33 cellular contexts compared by ENCODE assay signal in genomic region chr5:78653969-78654368, GRCh38. TPM values are rescaled to one million over a fixed set of nuclear protein-coding genes. Genes with fewer than 3 reads are reported as not detected.
DNase-seq lines count a peak whose midpoint lies in the region; ATAC-seq, FAIRE-seq and TF ChIP-seq lines count a peak whose summit lies in the region.
"Had no signal": no experiment of that assay in that cellular context is flagged by ENCODE, and none has a peak within 500 bp of the region (broad histone marks: within the 10 kb centered on the region; RNA-seq: fewer than 3 reads in every experiment).

No MANE protein-coding gene starts in this region.

- no peak overlapping the region for H3K27ac Mint-ChIP-seq in activated CD4-positive, alpha-beta memory T cell treated with anti-CD3 and anti-CD28 coated beads, Interleukin-2, amount 10 ng/mL, durations not matched to agents 7 days and 5 days
- H3K27ac Mint-ChIP-seq: activated CD8-positive, alpha-beta T cell treated with anti-CD3 and anti-CD28 coated beads for 36 hours; activated naive CD4-positive, alpha-beta T cell treated with anti-CD3 and anti-CD28 coated beads, Interleukin-2, amount 50 U/mL, for 24 hours; activated T-helper 2 cell treated with anti-CD3 and anti-CD28 coated beads, Interferon-gamma antibody, Interleukin-2, Interleukin-4, amounts not matched to agents 10 μg/mL and 5 μg/mL and 100 μg/mL, durations not matched to agents 14 hours and 24 hours and 36 hours; endodermal cell; T-helper 1 cell treated with Interleukin-12 subunit alpha and Interleukin-12 subunit beta and Interleukin-4 antibody, amounts not matched to agents 30 μg/mL and 1 μg/mL, for 36 hours had no signal

- TF ChIP-seq POLR2A in HepG2 (IDR thresholded peaks at IDR 0.05; ENCODE audit: insufficient read depth in 1 of 2, low read depth in 2 of 2, low read length in 2 of 2): no peak
- no peak for TF ChIP-seq POLR2A in right lobe of liver (IDR thresholded peaks at IDR 0.05)

- H3K27me3 Mint-ChIP-seq in activated CD4-positive, alpha-beta memory T cell treated with anti-CD3 and anti-CD28 coated beads, Interleukin-2, amount 10 ng/mL, durations not matched to agents 7 days and 5 days: peaks cover 45% of the 10 kb centered on the region

- H3K9me2 ChIP-seq in PC-3 (replicated peaks; ENCODE audit: low read length): no peaks in the 10 kb centered on the region

- CTCF ChIA-PET in HepG2 (lab: Yijun Ruan, JAX; ENCODE audit: low intra/inter-chr PET ratio, low total read pairs) (no interaction called here), PC-3 (lab: Charles Lee) (no interaction called here)
- CTCF ChIA-PET in activated CD4-positive, alpha-beta memory T cell treated with anti-CD3 and anti-CD28 coated beads, Interleukin-2, amount 10 ng/mL, durations not matched to agents 7 days and 5 days (lab: Charles Lee): no interaction called here

- H3K79me2 ChIP-seq in HepG2 (ENCODE audit: insufficient read depth, low read length): no peaks in the 10 kb centered on the region
- H3K79me2 ChIP-seq in PC-3 (ENCODE audit: low read length): no peaks in the 10 kb centered on the region

- H3K4me3 ChIP-seq in HepG2 (replicated peaks in 1 of 3; ENCODE audit: insufficient read depth in 1 of 3, low read depth in 2 of 3, low read length in 3 of 3) (no peak overlapping the region), right lobe of liver (no peak overlapping the region), PC-3 (ENCODE audit: low read length) (no peak overlapping the region)
- H3K4me3 ChIP-seq: BLaER1 treated with 17β-estradiol and CSF1 and Interleukin-3, amounts not matched to agents 10 nM and 100 nM; coronary artery; esophagus squamous epithelium; gastroesophageal sphincter; prostate gland; SK-N-MC had no signal

- no peak overlapping the region for H3K9ac ChIP-seq in HepG2 (ENCODE audit: insufficient read depth, low read depth, low read length)
- no peak overlapping the region for H3K9ac ChIP-seq in PC-3 (ENCODE audit: low read length)
- H3K9ac ChIP-seq: BLaER1 treated with 17β-estradiol and CSF1 and Interleukin-3, amounts not matched to agents 10 nM and 100 nM; KMS-11 had no signal

- H3K9me3 ChIP-seq in HepG2 (ENCODE audit: low read length): no peaks in the 10 kb centered on the region
- H3K9me3 ChIP-seq in right lobe of liver: no peaks in the 10 kb centered on the region
- H3K9me3 ChIP-seq in PC-3 (ENCODE audit: low read length): no peaks in the 10 kb centered on the region
- H3K9me3 ChIP-seq: BLaER1 treated with 17β-estradiol and CSF1 and Interleukin-3, amounts not matched to agents 10 nM and 100 nM; esophagus squamous epithelium; gastroesophageal sphincter; prostate gland had no signal

- FAIRE-seq in HepG2 (lab: Jason Lieb, UNC): no peak
- FAIRE-seq: bronchial epithelial cell, HTR-8/SVneo, TTC549 had no signal

- in situ Hi-C loops in HepG2 (cut with HindIII; ENCODE audit: extremely low pct_ligation_motif_present, low pct_unique_long_range_greater_than_20kb): no loop called here

- 50% methylated on average over 2 of the region's 2 CpGs for WGBS in HepG2 (ENCODE audit: low lambda C conversion rate)
- 60% methylated on average over 2 of the region's 2 CpGs for WGBS in right lobe of liver (ENCODE audit: insufficient coverage, low coverage, low lambda C conversion rate, missing lambda C conversion rate)

- H3K4me2 ChIP-seq in HepG2 (ENCODE audit: low read depth, low read length) (no peak overlapping the region), PC-3 (ENCODE audit: low read length) (no peak overlapping the region)
- H3K4me2 ChIP-seq: BLaER1 treated with 17β-estradiol and CSF1 and Interleukin-3, amounts not matched to agents 10 nM and 100 nM; KMS-11 had no signal

- H3K36me3 ChIP-seq in HepG2 (replicated peaks in 1 of 2; ENCODE audit: control insufficient read depth in 1 of 2, insufficient read depth in 2 of 2, low read length in 2 of 2) (no peaks in the 10 kb centered on the region), right lobe of liver (no peaks in the 10 kb centered on the region), PC-3 (ENCODE audit: low read depth, low read length) (no peaks in the 10 kb centered on the region)
- H3K36me3 ChIP-seq: BLaER1 treated with 17β-estradiol and CSF1 and Interleukin-3, amounts not matched to agents 10 nM and 100 nM; esophagus squamous epithelium; gastroesophageal sphincter; prostate gland had no signal

- no peak overlapping the region for H3K27ac ChIP-seq in HepG2 (ENCODE audit: extremely low read length, insufficient read depth, low read length)
- no peak overlapping the region for H3K27ac ChIP-seq in right lobe of liver
- H3K27ac ChIP-seq in PC-3 (ENCODE audit: low read length): no peak overlapping the region
- H3K27ac ChIP-seq: BLaER1 treated with 17β-estradiol and CSF1 and Interleukin-3, amounts not matched to agents 10 nM and 100 nM; esophagus squamous epithelium; gastroesophageal sphincter; KMS-11; prostate gland; RWPE1; SK-N-MC had no signal

- ATAC-seq in HepG2: no peak
- ATAC-seq in right lobe of liver: no peak
- ATAC-seq in PC-3: no peak
- no peak for ATAC-seq in HG03039 (IDR thresholded peaks at IDR 0.05; ENCODE audit: unreplicated experiment)
- ATAC-seq: activated CD8-positive, alpha-beta T cell treated with anti-CD3 and anti-CD28 coated beads for 36 hours; gastroesophageal sphincter; HCT116; left lobe of liver had no signal

- H3K4me1 Mint-ChIP-seq in activated CD4-positive, alpha-beta memory T cell treated with anti-CD3 and anti-CD28 coated beads, Interleukin-2, amount 10 ng/mL, durations not matched to agents 7 days and 5 days: peaks cover 5% of the 10 kb centered on the region
- H3K4me1 Mint-ChIP-seq: activated naive CD4-positive, alpha-beta T cell treated with anti-CD3 and anti-CD28 coated beads, Interleukin-2, amount 50 U/mL, for 24 hours had no signal

- H3K27me3 ChIP-seq in HepG2 (ENCODE audit: control insufficient read depth in 1 of 2, insufficient read depth in 2 of 2, low read length in 2 of 2) (no peaks in the 10 kb centered on the region), right lobe of liver (no peaks in the 10 kb centered on the region), PC-3 (ENCODE audit: low read length) (no peaks in the 10 kb centered on the region)
- H3K27me3 ChIP-seq: gastroesophageal sphincter had no signal

- BruUV-seq in HepG2 (replicated peaks; lab: Mats Ljungman, UMichigan): no TSS peak
- BruUV-seq in PC-3 (replicated peaks; lab: Mats Ljungman, UMichigan): no TSS peak

- TF ChIP-seq CTCF in HepG2 (CRISPR knock-in tag; IDR thresholded peaks at IDR 0.05) (no peak), right lobe of liver (IDR thresholded peaks at IDR 0.05) (no peak), PC-3 (conservative IDR thresholded peaks at IDR 0.05; ENCODE audit: low read depth, low read length) (no peak)

- no peak overlapping the region for H3K4me3 Mint-ChIP-seq in activated CD4-positive, alpha-beta memory T cell treated with anti-CD3 and anti-CD28 coated beads, Interleukin-2, amount 10 ng/mL, durations not matched to agents 7 days and 5 days
- H3K4me3 Mint-ChIP-seq: activated CD8-positive, alpha-beta T cell treated with anti-CD3 and anti-CD28 coated beads for 36 hours; activated naive CD4-positive, alpha-beta T cell treated with anti-CD3 and anti-CD28 coated beads, Interleukin-2, amount 50 U/mL, for 24 hours; endodermal cell; T-helper 1 cell treated with Interleukin-12 subunit alpha and Interleukin-12 subunit beta and Interleukin-4 antibody, amounts not matched to agents 30 μg/mL and 1 μg/mL, for 36 hours had no signal

- H3K9me3 Mint-ChIP-seq in activated CD4-positive, alpha-beta memory T cell treated with anti-CD3 and anti-CD28 coated beads, Interleukin-2, amount 10 ng/mL, durations not matched to agents 7 days and 5 days: no peaks in the 10 kb centered on the region
- H3K9me3 Mint-ChIP-seq: activated CD8-positive, alpha-beta T cell treated with anti-CD3 and anti-CD28 coated beads for 36 hours; activated naive CD4-positive, alpha-beta T cell treated with anti-CD3 and anti-CD28 coated beads, Interleukin-2, amount 50 U/mL, for 24 hours; activated T-helper 2 cell treated with anti-CD3 and anti-CD28 coated beads, Interferon-gamma antibody, Interleukin-2, Interleukin-4, amounts not matched to agents 10 μg/mL and 5 μg/mL and 100 μg/mL, durations not matched to agents 14 hours and 24 hours and 36 hours; T-helper 1 cell treated with Interleukin-12 subunit alpha and Interleukin-12 subunit beta and Interleukin-4 antibody, amounts not matched to agents 30 μg/mL and 1 μg/mL, for 36 hours had no signal

- TF ChIP-seq EP300 in HepG2 (IDR thresholded peaks at IDR 0.05; ENCODE audit: low read depth in 2 of 2, low read length in 2 of 2) (no peak), HepG2 (CRISPR knock-in tag; IDR thresholded peaks at IDR 0.05; ENCODE audit: borderline replicate concordance) (no peak)

- H4K20me1 ChIP-seq in HepG2 (ENCODE audit: insufficient read depth, low read length) (no peaks in the 10 kb centered on the region), PC-3 (ENCODE audit: low read length) (no peaks in the 10 kb centered on the region)
- H4K20me1 ChIP-seq: BLaER1 treated with 17β-estradiol and CSF1 and Interleukin-3, amounts not matched to agents 10 nM and 100 nM had no signal

- TF ChIP-seq RAD21 in HepG2 (CRISPR knock-in tag; IDR thresholded peaks at IDR 0.05): no peak

- H3K36me3 Mint-ChIP-seq in activated CD4-positive, alpha-beta memory T cell treated with anti-CD3 and anti-CD28 coated beads, Interleukin-2, amount 10 ng/mL, durations not matched to agents 7 days and 5 days (ENCODE audit: low read depth): peaks cover 3% of the 10 kb centered on the region
- H3K36me3 Mint-ChIP-seq: activated naive CD4-positive, alpha-beta T cell treated with anti-CD3 and anti-CD28 coated beads, Interleukin-2, amount 50 U/mL, for 24 hours had no signal

- no peaks in the 10 kb centered on the region for H3F3A ChIP-seq in PC-3 (ENCODE audit: low read length, unreplicated experiment)

- intact Hi-C loops in HepG2 (cut with micrococcal nuclease; ENCODE audit: unreplicated experiment): no loop called here
- intact Hi-C loops in right lobe of liver (cut with DNase I): no loop called here
- intact Hi-C loops in PC-3 (cut with micrococcal nuclease): no loop called here

- DNase-seq in HepG2 (ENCODE audit: low spot score) (no peak), right lobe of liver (no peak), PC-3 (peak; percentile 10), lung microvascular endothelial cell (ENCODE audit: low read depth in 2 of 2) (peak; percentile 69 to 87), hypothalamus (lab: John Stamatoyannopoulos, UW) (no peak)
- no peak for DNase-seq in activated CD4-positive, alpha-beta memory T cell treated with anti-CD3 and anti-CD28 coated beads, Interleukin-2, amount 10 ng/mL, durations not matched to agents 7 days and 5 days
- DNase-seq: activated CD8-positive, alpha-beta T cell treated with anti-CD3 and anti-CD28 coated beads for 36 hours; amygdala; COR-L47; endodermal cell; esophagus squamous epithelium; hippocampal formation; mesendoderm; NCI-H187; NCI-H748 treated with DMSO at 0.1 percent for 48 hours; stimulated activated CD4-positive, alpha-beta T cell treated with anti-CD3 and anti-CD28 coated beads, Interleukin-15, amount 100 ng/mL, for 24 hours; stimulated activated naive CD4-positive, alpha-beta T cell treated with Interleukin-2 at 50 U/mL for 16 hours had no signal

- POLR2A ChIA-PET in HepG2 (lab: Yijun Ruan, JAX) (no interaction called here), PC-3 (lab: Charles Lee; ENCODE audit: unreplicated experiment) (no interaction called here)
- POLR2A ChIA-PET in activated CD4-positive, alpha-beta memory T cell treated with anti-CD3 and anti-CD28 coated beads, Interleukin-2, amount 10 ng/mL, durations not matched to agents 7 days and 5 days (lab: Charles Lee): no interaction called here

- H3K4me1 ChIP-seq in HepG2 (ENCODE audit: insufficient read depth, low read length) (peaks cover 28% of the 10 kb centered on the region), right lobe of liver (no peaks in the 10 kb centered on the region), PC-3 (ENCODE audit: insufficient read depth, low read length) (peaks cover 7% of the 10 kb centered on the region; the same call in 1 of the 2 replicates)
- H3K4me1 ChIP-seq: prostate gland had no signal

- H2AFZ ChIP-seq in HepG2 (ENCODE audit: low read length) (no peak overlapping the region), PC-3 (ENCODE audit: low read length) (no peak overlapping the region)

RNA-seq across cellular contexts. Expression of gene LHFPL2, which starts 5.4 kb away (rescaled TPM):
- total RNA-seq in HepG2 (2016; rRNA removed; fragmentation: Illumina TruSeq; extraction: Trizol) (20.0 TPM in 2 replicates), right lobe of liver (10 to 100 TPM in 1 of 6 experiments, 1 to 10 TPM in 5; 2.6 to 11.8 (median 4.3) TPM), PC-3 (2014; rRNA removed) (19.4 and 21.7 TPM in 2 replicates), lung microvascular endothelial cell (24.4 and 31.2 TPM in 2 replicates)
- total RNA-seq in HepG2 (2016; cell fraction: cytosol; rRNA removed; fragmentation: Illumina TruSeq; extraction: Trizol; ENCODE audit: low read depth): 9.3 and 10.4 TPM in 2 replicates
- total RNA-seq in HepG2 (2016; cell fraction: insoluble cytoplasmic fraction; rRNA removed; fragmentation: Illumina TruSeq; extraction: Trizol): 18.6 and 20.5 TPM in 2 replicates
- total RNA-seq in HepG2 (2016; cell fraction: membrane; rRNA removed; fragmentation: Illumina TruSeq; extraction: Trizol): 15.5 and 16.5 TPM in 2 replicates
- 29.5 and 30.3 TPM in 2 replicates for total RNA-seq in HepG2 (2016; cell fraction: nucleus; rRNA removed; fragmentation: Illumina TruSeq; extraction: Trizol)
- 6.0 and 6.3 TPM in 2 replicates for polyA plus RNA-seq in HepG2 (2011; rRNA removed)
- 4.6 and 6.5 TPM in 2 replicates for polyA plus RNA-seq in HepG2 (2011; cell fraction: cytosol; rRNA removed)
- 8.6 and 9.9 TPM in 2 replicates for polyA plus RNA-seq in HepG2 (2011; cell fraction: nucleus; rRNA removed)
- 9.2 and 12.5 TPM in 2 replicates for polyA plus RNA-seq in HepG2 (2012)
- polyA plus RNA-seq in HepG2 (2016; cell fraction: cytosol; fragmentation: Illumina TruSeq; extraction: Trizol; ENCODE audit: low read depth): 1.4 and 1.7 TPM in 2 replicates
- polyA plus RNA-seq in HepG2 (2016; cell fraction: insoluble cytoplasmic fraction; fragmentation: Illumina TruSeq; extraction: Trizol; ENCODE audit: low read depth): 12.6 and 13.6 TPM in 2 replicates
- polyA plus RNA-seq in HepG2 (2016; cell fraction: membrane; fragmentation: Illumina TruSeq; extraction: Trizol; ENCODE audit: low read depth): 5.8 and 5.9 TPM in 2 replicates
- polyA plus RNA-seq in HepG2 (2016; cell fraction: nucleus; fragmentation: Illumina TruSeq; extraction: Trizol; ENCODE audit: insufficient read depth, low read depth): 26.4 and 29.4 TPM in 2 replicates
- polyA minus RNA-seq in HepG2 (2011; rRNA and poly(A)+ RNA removed; ENCODE audit: low replicate concordance): 9.6 and 24.5 TPM in 2 replicates
- polyA minus RNA-seq in HepG2 (2011; cell fraction: cytosol; rRNA and poly(A)+ RNA removed): 13.1 and 14.4 TPM in 2 replicates
- 23.7 and 26.4 TPM in 2 replicates for polyA minus RNA-seq in HepG2 (2011; cell fraction: nucleus; rRNA and poly(A)+ RNA removed)
- under 1 TPM; 0.18 to 0.30 TPM for total RNA-seq in activated CD4-positive, alpha-beta memory T cell treated with anti-CD3 and anti-CD28 coated beads, Interleukin-2, amount 10 ng/mL, durations not matched to agents 7 days and 5 days

Comparison
In these comparisons a context has a peak if more than half of its experiments do, and no peak if none do; other contexts are left out.
1. DNase-seq: peak in PC-3 (single experiment) and lung microvascular endothelial cell (2 of 2); none in HepG2 (single experiment), right lobe of liver (0 of 3), hypothalamus (0 of 51) and activated CD4-positive, alpha-beta memory T cell treated with anti-CD3 and anti-CD28 coated beads, Interleukin-2, amount 10 ng/mL, durations not matched to agents 7 days and 5 days (single experiment).